ENCODE assay signal across 8 cellular contexts in the genomic region with DNA sequence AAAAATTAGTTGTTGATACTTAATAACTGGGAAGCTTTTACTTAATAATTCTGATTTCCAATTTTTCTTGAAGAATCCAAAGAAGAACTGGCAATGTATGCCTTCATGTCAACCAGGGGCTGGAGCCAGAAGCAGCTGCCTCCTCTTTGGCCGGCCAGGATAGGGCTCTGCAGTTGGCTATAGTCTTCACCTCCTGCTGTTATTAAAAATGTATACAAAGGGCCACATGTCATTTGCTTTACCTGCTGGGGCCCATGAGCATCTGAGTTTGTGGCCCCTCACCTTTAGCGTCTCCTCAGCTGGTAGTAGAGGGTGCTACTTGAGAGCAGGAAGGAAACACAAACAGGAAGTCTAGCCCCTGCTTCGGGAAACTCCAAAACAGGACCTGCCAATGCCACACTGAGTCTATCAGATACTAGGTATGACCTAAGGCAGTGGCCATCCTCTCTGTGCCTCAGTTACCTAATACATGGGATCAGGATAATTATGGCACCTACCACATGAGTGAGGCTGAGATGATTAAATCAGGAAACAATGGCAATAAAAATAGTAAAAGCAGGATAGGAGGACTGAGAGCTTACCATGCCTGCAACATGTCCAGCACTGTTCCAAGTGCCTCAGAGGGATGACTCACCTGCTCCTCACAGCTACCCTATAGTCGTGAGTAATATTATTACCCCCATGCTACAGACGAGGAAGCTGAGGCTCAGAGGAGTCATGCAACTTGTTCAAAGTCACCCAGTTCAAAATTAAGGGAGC. TPM values are rescaled to one million over a fixed set of nuclear protein-coding genes. Genes with fewer than 3 reads are reported as not detected.
A peak's percentile ranks its signal among the peaks of the same experiment; 100 is the strongest.
DNase-seq lines count a peak whose midpoint lies in the region; ATAC-seq and TF ChIP-seq lines count a peak whose summit lies in the region.

No MANE protein-coding gene starts in this region.

- DNase-seq in dedifferentiated amniotic fluid mesenchymal stem cell (ENCODE audit: extremely low spot score) (peak; percentile 29), pulmonary artery endothelial cell (ENCODE audit: low read depth, low spot score) (peak; percentile 55), hypothalamus (lab: John Stamatoyannopoulos, UW) (no peak), NCI-H146 treated with DMSO at 0.1 percent for 48 hours (lab: John Stamatoyannopoulos, UW; ENCODE audit: unreplicated experiment) (no peak)

- ATAC-seq in GM18868 (IDR thresholded peaks at IDR 0.05; ENCODE audit: unreplicated experiment) (peak; percentile 75), SK-N-SH treated with all-trans-retinoic acid at 6 μM for 48 hours (peak; percentile 30; the same call in 1 of the 3 replicates), GM18861 (IDR thresholded peaks at IDR 0.05; ENCODE audit: unreplicated experiment) (no peak), GM21390 (IDR thresholded peaks at IDR 0.05; ENCODE audit: unreplicated experiment) (no peak)

TF ChIP-seq in SK-N-SH treated with all-trans-retinoic acid at 6 μM for 48 hours, 23 proteins besides CTCF, POLR2A, EP300 and RAD21:
- TF ChIP-seq RARB (CRISPR knock-in tag; IDR thresholded peaks at IDR 0.05) (no peak), ESRRG (CRISPR knock-in tag; IDR thresholded peaks at IDR 0.05) (no peak), ARNTL (CRISPR knock-in tag; IDR thresholded peaks at IDR 0.05; ENCODE audit: borderline replicate concordance, low read depth) (no peak), BACH2 (CRISPR knock-in tag; IDR thresholded peaks at IDR 0.05; ENCODE audit: borderline replicate concordance) (no peak), POU6F1 (CRISPR knock-in tag; IDR thresholded peaks at IDR 0.05; ENCODE audit: borderline replicate concordance, low read depth) (no peak), PPARA (CRISPR knock-in tag; IDR thresholded peaks at IDR 0.05; ENCODE audit: borderline replicate concordance) (no peak)

RNA-seq across cellular contexts. Expression of gene CCDC69, which starts 21.3 kb away (rescaled TPM):
- 8.2 and 8.9 TPM in 2 replicates for total RNA-seq in pulmonary artery endothelial cell

RNA-seq across cellular contexts. Expression of gene ANXA6, which starts 45.0 kb away (rescaled TPM):
- 329 and 410 TPM in 2 replicates for total RNA-seq in pulmonary artery endothelial cell

RNA-seq across cellular contexts. Expression of gene GM2A, which starts 50.4 kb away (rescaled TPM):
- 15.6 and 18.5 TPM in 2 replicates for total RNA-seq in pulmonary artery endothelial cell

Comparison
In these comparisons a context has a peak if more than half of its experiments do, and no peak if none do; other contexts are left out.
1. ATAC-seq: peak in GM18868 (single experiment) and SK-N-SH treated with all-trans-retinoic acid at 6 μM for 48 hours (single experiment); none in GM18861 (single experiment) and GM21390 (single experiment).
2. DNase-seq: peak in dedifferentiated amniotic fluid mesenchymal stem cell (single experiment) and pulmonary artery endothelial cell (single experiment); none in hypothalamus (0 of 51) and NCI-H146 treated with DMSO at 0.1 percent for 48 hours (single experiment).